8 cellular contexts compared by ENCODE assay signal in genomic region chr17:27805520-27806146, GRCh38. TPM values are rescaled to one million over a fixed set of nuclear protein-coding genes. Genes with fewer than 3 reads are reported as not detected.
DNase-seq lines count a peak whose midpoint lies in the region; TF ChIP-seq lines count a peak whose summit lies in the region.

No MANE protein-coding gene starts in this region.

- peak; percentile 92 for TF ChIP-seq CTCF in NB4 (IDR thresholded peaks at IDR 0.05; ENCODE audit: low read depth, low read length)
- peak; percentile 82 to 96 (median 85) for TF ChIP-seq CTCF in transverse colon (IDR thresholded peaks at IDR 0.05)

- peak overlapping the region; percentile 46 to 60 (median 58) for H3K27ac ChIP-seq in transverse colon

- TF ChIP-seq POLR2A in NB4 (IDR thresholded peaks at IDR 0.05; ENCODE audit: extremely low read depth, insufficient read length) = no peak
- no peak for TF ChIP-seq POLR2A in transverse colon (IDR thresholded peaks at IDR 0.05)

- H3K4me3 ChIP-seq in NB4 (ENCODE audit: low read depth, low read length) = peak overlapping the region; percentile 22
- peak overlapping the region in 2 of 4 donors; percentile 12 to 35 for H3K4me3 ChIP-seq in transverse colon

- H3K4me3 Mint-ChIP-seq in activated naive CD8-positive, alpha-beta T cell treated with anti-CD3 and anti-CD28 coated beads for 36 hours = peak overlapping the region; percentile 56

- intact Hi-C loops in cardiac septum (cut with DNase I) = loop anchor here (2.0 to 10.0 kb wide), 3 partner anchors 75 to 539 kb away; no protein-coding TSS in a partner anchor
- intact Hi-C loops in posterior cingulate gyrus (cut with DNase I) = loop anchor here (1.0 to 5.0 kb wide), 2 partner anchors 75 to 447 kb away; no protein-coding TSS in a partner anchor
- intact Hi-C loops in transverse colon (cut with DNase I; ENCODE audit: low total_unique reads) = loop anchor here (10.0 kb wide), 1 partner anchor 449 kb away; no protein-coding TSS in a partner anchor

- TF ChIP-seq EP300 in transverse colon (IDR thresholded peaks at IDR 0.05; ENCODE audit: low read depth) = no peak

- in situ Hi-C loops in transverse colon (cut with MboI; ENCODE audit: low pct_ligation_motif_present in 1 of 4, low pct_unique_long_range_greater_than_20kb in 1 of 4, low sequenced_read_pairs in 3 of 4) = loop anchor here in 3 of 4 donors (10.0 kb wide), 1 partner anchor 69 kb away; no protein-coding TSS in a partner anchor

- H3K4me1 Mint-ChIP-seq in activated naive CD8-positive, alpha-beta T cell treated with anti-CD3 and anti-CD28 coated beads for 36 hours = peaks cover 44% of the 10 kb centered on the region

- no peaks in the 10 kb centered on the region for H3K9me3 ChIP-seq in transverse colon

- peaks cover 5% of the 10 kb centered on the region for H3K9me3 Mint-ChIP-seq in activated naive CD8-positive, alpha-beta T cell treated with anti-CD3 and anti-CD28 coated beads for 36 hours

- H3K36me3 ChIP-seq in transverse colon = no peaks in the 10 kb centered on the region

- H3K36me3 Mint-ChIP-seq in activated naive CD8-positive, alpha-beta T cell treated with anti-CD3 and anti-CD28 coated beads for 36 hours = peaks cover 3% of the 10 kb centered on the region

- H3K27me3 ChIP-seq in transverse colon = no peaks in the 10 kb centered on the region

- WGBS in transverse colon (ENCODE audit: low coverage in 1 of 2), 2 donors = 0 to 4% methylated on average over 6 to 14 of the region's 14 CpGs

- peak overlapping the region; percentile 92 for H3K27ac Mint-ChIP-seq in activated naive CD8-positive, alpha-beta T cell treated with anti-CD3 and anti-CD28 coated beads for 36 hours

- no peaks in the 10 kb centered on the region for H3K27me3 Mint-ChIP-seq in activated naive CD8-positive, alpha-beta T cell treated with anti-CD3 and anti-CD28 coated beads for 36 hours

- peaks cover 5 to 34% (median 19%) of the 10 kb centered on the region in 4 donors for H3K4me1 ChIP-seq in transverse colon

- DNase-seq in DMS53 (lab: John Stamatoyannopoulos, UW) = peak; percentile 97
- DNase-seq in H4 (ENCODE audit: low spot score) = peak; percentile 87
- DNase-seq in NB4 (ENCODE audit: low read depth) = peak; percentile 83
- peak; percentile 66 for DNase-seq in SKM-1 (lab: John Stamatoyannopoulos, UW; ENCODE audit: unreplicated experiment)
- peak; percentile 77 for DNase-seq in activated naive CD8-positive, alpha-beta T cell treated with anti-CD3 and anti-CD28 coated beads for 36 hours
- DNase-seq in cardiac septum (ENCODE audit: low spot score) = peak; percentile 86
- peak; percentile 70 to 97 (median 86) for DNase-seq in posterior cingulate gyrus
- peak; percentile 89 for DNase-seq in transverse colon

RNA-seq across cellular contexts. Expression of gene NOS2, which starts 5.3 kb away (rescaled TPM):
- total RNA-seq in H4 (2014; rRNA removed; shearing (Covaris generic)) = 0.02 TPM in 1 of 2 replicates, not detected in the other
- under 1 TPM in 1 of 2 experiments, not detected in 1; 0.10 TPM for total RNA-seq in activated naive CD8-positive, alpha-beta T cell treated with anti-CD3 and anti-CD28 coated beads for 36 hours
- total RNA-seq in cardiac septum = 0.16 TPM
- 10 to 100 TPM in 1 of 4 donors, 1 to 10 TPM in 2, under 1 TPM in 1; 0.40 to 20.3 (median 2.2) TPM for total RNA-seq in transverse colon
